In the genomic region with DNA sequence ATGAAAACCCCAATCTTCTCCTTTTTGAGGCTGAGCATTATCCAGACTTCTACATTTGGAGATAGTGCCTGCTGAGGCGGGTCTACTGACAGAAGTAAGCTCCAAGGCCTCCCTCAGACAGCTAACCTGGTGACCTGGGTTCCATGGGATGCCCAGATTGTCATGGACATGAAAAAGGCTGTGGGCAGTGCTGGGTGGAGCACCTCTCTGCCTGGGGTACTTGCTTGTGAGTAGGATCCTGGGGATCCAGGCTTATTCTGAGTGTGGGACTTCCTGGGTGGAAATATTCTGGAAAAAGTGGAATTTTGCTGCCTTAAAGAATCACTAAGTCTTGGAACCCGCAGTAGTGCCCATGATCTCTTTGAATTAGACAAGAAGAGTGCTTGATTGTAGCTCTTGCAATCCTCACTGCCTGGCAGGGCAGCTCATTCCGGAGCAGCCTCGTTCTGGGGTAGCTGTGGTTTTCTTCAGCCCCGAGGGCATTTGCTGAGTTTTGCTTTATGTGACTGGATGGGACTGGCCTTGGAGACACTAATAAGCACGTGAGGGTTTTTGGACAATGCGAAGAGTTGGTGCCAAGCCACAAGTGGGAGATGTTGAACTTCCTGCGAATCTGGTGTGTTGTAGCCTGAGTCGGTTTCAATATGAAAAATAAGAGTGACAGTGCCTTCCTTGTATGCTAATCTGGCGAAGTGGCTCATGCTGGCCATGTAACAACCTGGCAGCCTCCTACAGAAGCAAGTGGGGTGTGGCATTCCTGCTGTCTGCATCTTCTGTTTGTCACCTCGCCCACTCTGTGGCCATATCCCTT, we compare ENCODE assay signal across 8 cellular contexts. TPM values are rescaled to one million over a fixed set of nuclear protein-coding genes. Genes with fewer than 3 reads are reported as not detected.
DNase-seq lines count a peak whose midpoint lies in the region; ATAC-seq and TF ChIP-seq lines count a peak whose summit lies in the region.

No MANE protein-coding gene starts in this region.

- H3K36me3 ChIP-seq in mucosa of descending colon (ENCODE audit: low read depth) = no peaks in the 10 kb centered on the region

- peak; percentile 64 for DNase-seq in AG09319 (ENCODE audit: extremely low read depth, low read depth)
- peak; percentile 82 for DNase-seq in LHCN-M2 (ENCODE audit: low read depth)
- DNase-seq in astrocyte of the hippocampus (ENCODE audit: low read depth, low spot score) = peak; percentile 61
- peak in 1 of 3 donors; percentile 41 for DNase-seq in mucosa of descending colon
- DNase-seq in NCI-H82 treated with DMSO at 0.1 percent for 48 hours (lab: John Stamatoyannopoulos, UW; ENCODE audit: unreplicated experiment) = no peak
- no peak for DNase-seq in dorsolateral prefrontal cortex

- H3K4me3 ChIP-seq in mucosa of descending colon = no peak overlapping the region
- no peak overlapping the region for H3K4me3 ChIP-seq in dorsolateral prefrontal cortex

- TF ChIP-seq CTCF in AG09319 (IDR thresholded peaks at IDR 0.05; ENCODE audit: low read depth, low read length) (peak; percentile 17; the same call in 1 of the 2 replicates), mucosa of descending colon (IDR thresholded peaks at IDR 0.05) (no peak), dorsolateral prefrontal cortex (IDR thresholded peaks at IDR 0.05 in 54 of 56, conservative IDR thresholded peaks at IDR 0.05 in 2 of 56; ENCODE audit: low read depth in 1 of 56, partially characterized antibody in 56 of 56) (no peak)

- intact Hi-C loops in mucosa of descending colon (cut with DNase I, micrococcal nuclease) = loop anchor here in 1 of 2 donors (10.0 kb wide), 2 partner anchors 193 to 343 kb away; no protein-coding TSS in a partner anchor
- intact Hi-C loops in dorsolateral prefrontal cortex (cut with DNase I) = loop anchor here (2.0 to 10.0 kb wide), 3 partner anchors 341 to 933 kb away; no protein-coding TSS in a partner anchor

- ATAC-seq in GM19351 (IDR thresholded peaks at IDR 0.05; ENCODE audit: unreplicated experiment) (peak; percentile 72), mucosa of descending colon (peak; percentile 54), GM19455 (IDR thresholded peaks at IDR 0.05; ENCODE audit: unreplicated experiment) (no peak)

- H3K27ac ChIP-seq in dorsolateral prefrontal cortex = no peak overlapping the region

- H3K4me1 ChIP-seq in mucosa of descending colon (ENCODE audit: low read depth) = peaks cover 9% of the 10 kb centered on the region

- no peaks in the 10 kb centered on the region for H3K27me3 ChIP-seq in dorsolateral prefrontal cortex

- no peaks in the 10 kb centered on the region for H3K9me3 ChIP-seq in mucosa of descending colon

RNA-seq across cellular contexts. Expression of gene SNRNP48, which starts 28.2 kb away (rescaled TPM):
- total RNA-seq in LHCN-M2 (2014; rRNA removed) (13.0 and 15.7 TPM in 2 replicates), mucosa of descending colon (10 to 100 TPM; 10.6 to 14.2 (median 11.0) TPM), dorsolateral prefrontal cortex (10 to 100 TPM in 102 of 120 experiments, 1 to 10 TPM in 18; 7.9 to 25.1 (median 12.6) TPM)
- polyA plus RNA-seq in LHCN-M2 (2012) = 4.0 TPM

Comparison
In these comparisons a context has a peak if more than half of its experiments do, and no peak if none do; other contexts are left out.
1. DNase-seq: peak in AG09319 (single experiment), LHCN-M2 (single experiment) and astrocyte of the hippocampus (single experiment); none in NCI-H82 treated with DMSO at 0.1 percent for 48 hours (single experiment) and dorsolateral prefrontal cortex (0 of 10).